In genomic region chr11:13885083-13885482, GRCh38 we compare ENCODE assay signal across 18 cellular contexts.
"Had no signal": no experiment of that assay in that cellular context is flagged by ENCODE, and none has a peak within 500 bp of the region (broad histone marks: within the 10 kb centered on the region; RNA-seq: fewer than 3 reads in every experiment).

No MANE protein-coding gene starts in this region.

- DNase-seq: activated CD4-positive, alpha-beta memory T cell treated with anti-CD3 and anti-CD28 coated beads, Interleukin-2, amount 10 ng/mL, durations not matched to agents 7 days and 5 days; activated CD4-positive, alpha-beta T cell treated with anti-CD3 and anti-CD28 coated beads for 48 hours; activated effector memory CD4-positive, alpha-beta T cell treated with anti-CD3 and anti-CD28 coated beads, Interleukin-2, amount 50 U/mL, for 16 hours; activated naive CD4-positive, alpha-beta T cell treated with anti-CD3 and anti-CD28 coated beads, Interleukin-2, amount 10 ng/mL, durations not matched to agents 7 days and 5 days; activated T-cell treated with anti-CD3 and anti-CD28 coated beads, Interleukin-2, amount 50 U/mL, for 72 hours; amygdala; cerebellar nuclear complex; foreskin fibroblast; mesendoderm; naive B cell; nucleus accumbens; right lobe of liver; stimulated activated CD4-positive, alpha-beta T cell treated with anti-CD3 and anti-CD28 coated beads, Interleukin-1b, Interleukin-23, amount 100 ng/mL, for 48 hours; stimulated activated naive CD8-positive, alpha-beta T cell treated with anti-CD3 and anti-CD28 coated beads, Interleukin-15, amount 100 ng/mL, for 72 hours; trophoblast cell had no signal

- H3K27ac Mint-ChIP-seq: activated CD4-positive, alpha-beta memory T cell treated with anti-CD3 and anti-CD28 coated beads, Interleukin-2, amount 10 ng/mL, durations not matched to agents 7 days and 5 days; activated naive CD4-positive, alpha-beta T cell treated with anti-CD3 and anti-CD28 coated beads, Interleukin-2, amount 10 ng/mL, durations not matched to agents 7 days and 5 days; activated T-cell treated with anti-CD3 and anti-CD28 coated beads, Interleukin-2, amount 50 U/mL, for 72 hours; naive B cell; stimulated activated naive CD8-positive, alpha-beta T cell treated with anti-CD3 and anti-CD28 coated beads, Interleukin-15, amount 100 ng/mL, for 72 hours had no signal

- ATAC-seq: activated T-cell treated with anti-CD3 and anti-CD28 coated beads, Interleukin-2, amount 50 U/mL, for 72 hours; right lobe of liver; stimulated activated naive CD8-positive, alpha-beta T cell treated with anti-CD3 and anti-CD28 coated beads, Interleukin-15, amount 100 ng/mL, for 72 hours had no signal

- H3K4me1 ChIP-seq: right lobe of liver, suprapubic skin had no signal

- H3K9me3 ChIP-seq: right lobe of liver, suprapubic skin had no signal

- H3K27ac ChIP-seq: coronary artery, right lobe of liver, skin epidermis, suprapubic skin had no signal

- H3K27me3 Mint-ChIP-seq: naive B cell; stimulated activated naive CD8-positive, alpha-beta T cell treated with anti-CD3 and anti-CD28 coated beads, Interleukin-15, amount 100 ng/mL, for 72 hours had no signal

- H3K4me3 ChIP-seq: coronary artery, right lobe of liver, skin epidermis, suprapubic skin had no signal

- H3K36me3 ChIP-seq: right lobe of liver, suprapubic skin had no signal

- H3K4me3 Mint-ChIP-seq: activated CD4-positive, alpha-beta memory T cell treated with anti-CD3 and anti-CD28 coated beads, Interleukin-2, amount 10 ng/mL, durations not matched to agents 7 days and 5 days; activated naive CD4-positive, alpha-beta T cell treated with anti-CD3 and anti-CD28 coated beads, Interleukin-2, amount 10 ng/mL, durations not matched to agents 7 days and 5 days; activated T-cell treated with anti-CD3 and anti-CD28 coated beads, Interleukin-2, amount 50 U/mL, for 72 hours; naive B cell; stimulated activated naive CD8-positive, alpha-beta T cell treated with anti-CD3 and anti-CD28 coated beads, Interleukin-15, amount 100 ng/mL, for 72 hours had no signal

- H3K27me3 ChIP-seq: right lobe of liver, suprapubic skin had no signal
